Comparison of ENCODE assay signal across 8 cellular contexts in the genomic region with DNA sequence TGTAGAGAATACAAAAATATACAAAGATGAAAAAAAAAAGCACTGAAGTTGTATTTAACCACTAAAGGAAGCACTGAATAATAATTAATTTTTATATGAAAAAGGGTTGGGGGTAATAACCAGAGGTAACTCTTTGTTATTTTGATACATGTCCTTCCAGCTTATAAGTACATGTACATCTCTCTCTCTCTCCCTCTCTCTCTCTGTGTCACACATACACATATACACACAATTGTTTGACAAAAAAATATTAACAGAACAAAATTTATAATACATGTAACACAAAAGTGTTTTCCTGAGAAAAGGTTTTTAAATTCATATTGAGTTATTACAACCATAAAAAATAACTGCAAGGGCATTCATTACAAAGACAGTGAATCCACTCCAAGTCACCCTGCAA. TPM values are rescaled to one million over a fixed set of nuclear protein-coding genes. Genes with fewer than 3 reads are reported as not detected.
DNase-seq lines count a peak whose midpoint lies in the region; ATAC-seq and TF ChIP-seq lines count a peak whose summit lies in the region.

No MANE protein-coding gene starts in this region.

- no peak for DNase-seq in heart right ventricle
- no peak for DNase-seq in Right ventricle myocardium superior
- no peak for DNase-seq in activated B cell treated with CpG ODN at 0.5 μM for 24 hours
- DNase-seq in transverse colon: no peak
- no peak for DNase-seq in MCF 10A (ENCODE audit: unreplicated experiment)
- DNase-seq in head of caudate nucleus: no peak

- no peak for TF ChIP-seq EP300 in transverse colon (IDR thresholded peaks at IDR 0.05; ENCODE audit: low read depth)

- POLR2A ChIA-PET in activated B cell treated with CpG ODN at 0.5 μM for 24 hours (lab: Charles Lee) (interaction anchor here (0.8 to 12.2 kb wide), 13 partner anchors 10 to 629 kb away, joined by 3 to 301 read pairs (median 13); no protein-coding TSS in a partner anchor), MCF 10A (lab: Yijun Ruan, JAX) (interaction anchor here (0.5 kb wide), 1 partner anchor 159 kb away, joined by 3 read pairs; no protein-coding TSS in a partner anchor)

- H3K27ac Mint-ChIP-seq in activated B cell treated with CpG ODN at 0.5 μM for 24 hours (peak overlapping the region; percentile 99), MCF 10A (ENCODE audit: low read depth, unreplicated experiment) (no peak overlapping the region)

- peaks cover 78% of the 10 kb centered on the region for H3K4me1 Mint-ChIP-seq in activated B cell treated with CpG ODN at 0.5 μM for 24 hours
- peaks cover 26% of the 10 kb centered on the region for H3K4me1 Mint-ChIP-seq in MCF 10A (ENCODE audit: insufficient read depth, unreplicated experiment)

- H3K27me3 ChIP-seq in heart right ventricle (no peaks in the 10 kb centered on the region), transverse colon (no peaks in the 10 kb centered on the region)

- no peak for TF ChIP-seq POLR2A in transverse colon (IDR thresholded peaks at IDR 0.05)

- H3K27ac ChIP-seq in heart right ventricle (peak overlapping the region in 7 of 10 donors; percentile 31 to 98 (median 64)), mesodermal cell (ENCODE audit: low read depth, low read length, severe bottlenecking) (peak overlapping the region; percentile 80), transverse colon (peak overlapping the region; percentile 81 to 84 (median 83))

- no TSS peak for BruUV-seq in MCF 10A (replicated peaks; lab: Mats Ljungman, UMichigan)

- CTCF ChIA-PET in activated B cell treated with CpG ODN at 0.5 μM for 24 hours (lab: Charles Lee) (interaction anchor here (0.9 to 8.5 kb wide), 9 partner anchors 9 to 130 kb away, joined by 3 to 69 read pairs (median 5); no protein-coding TSS in a partner anchor), MCF 10A (lab: Yijun Ruan, JAX) (interaction anchor here (0.7 kb wide), 1 partner anchor 103 kb away, joined by 7 read pairs; no protein-coding TSS in a partner anchor)

- H3K36me3 ChIP-seq in heart right ventricle (peaks cover 0 to 22% (median 0%) of the 10 kb centered on the region in 9 donors), mesodermal cell (ENCODE audit: control insufficient read depth, insufficient read depth, low read length) (no peaks in the 10 kb centered on the region), transverse colon (no peaks in the 10 kb centered on the region)

- peaks cover 66% of the 10 kb centered on the region for H3K36me3 Mint-ChIP-seq in activated B cell treated with CpG ODN at 0.5 μM for 24 hours (ENCODE audit: low read depth)
- H3K36me3 Mint-ChIP-seq in MCF 10A (ENCODE audit: insufficient read depth, unreplicated experiment): no peaks in the 10 kb centered on the region

- intact Hi-C loops in heart right ventricle (cut with DNase I): loop anchor here in 1 of 10 donors (10.0 kb wide), 1 partner anchor 108 kb away; the partner anchor contains the start of gene GPR155
- intact Hi-C loops in Right ventricle myocardium superior (cut with DNase I): no loop called here
- intact Hi-C loops in activated B cell treated with CpG ODN at 0.5 μM for 24 hours (cut with micrococcal nuclease): loop anchor here (1.0 to 2.0 kb wide), 3 partner anchors 10 to 16 kb away; no protein-coding TSS in a partner anchor
- intact Hi-C loops in transverse colon (cut with DNase I; ENCODE audit: low total_unique reads): no loop called here
- intact Hi-C loops in MCF 10A (cut with micrococcal nuclease): no loop called here
- intact Hi-C loops in head of caudate nucleus (cut with DNase I): loop anchor here (10.0 kb wide), 1 partner anchor 108 kb away; the partner anchor contains the start of gene GPR155

- in situ Hi-C loops in transverse colon (cut with MboI; ENCODE audit: low pct_ligation_motif_present in 1 of 4, low pct_unique_long_range_greater_than_20kb in 1 of 4, low sequenced_read_pairs in 3 of 4): loop anchor here in 1 of 4 donors (25.0 kb wide), 1 partner anchor 94 kb away; no protein-coding TSS in a partner anchor

- ATAC-seq in heart right ventricle (no peak), Right ventricle myocardium superior (ENCODE audit: poor library complexity) (no peak), activated B cell treated with CpG ODN at 0.5 μM for 24 hours (ENCODE audit: low read depth) (no peak), GM21447 (IDR thresholded peaks at IDR 0.05; ENCODE audit: unreplicated experiment) (no peak)

- peak overlapping the region; percentile 98 for H3K4me3 Mint-ChIP-seq in activated B cell treated with CpG ODN at 0.5 μM for 24 hours
- no peak overlapping the region for H3K4me3 Mint-ChIP-seq in MCF 10A (ENCODE audit: unreplicated experiment)

- H3K9me3 ChIP-seq in heart right ventricle: no peaks in the 10 kb centered on the region
- no peaks in the 10 kb centered on the region for H3K9me3 ChIP-seq in mesodermal cell (ENCODE audit: control insufficient read depth, low read length)
- no peaks in the 10 kb centered on the region for H3K9me3 ChIP-seq in transverse colon

- H3K4me1 ChIP-seq in heart right ventricle (peaks cover 0 to 97% (median 40%) of the 10 kb centered on the region in 9 donors), mesodermal cell (ENCODE audit: control insufficient read depth, insufficient read depth, low read length, poor library complexity, severe bottlenecking) (peaks cover 26% of the 10 kb centered on the region), transverse colon (peaks cover 10 to 45% (median 15%) of the 10 kb centered on the region in 4 donors)

- H3K27me3 Mint-ChIP-seq in activated B cell treated with CpG ODN at 0.5 μM for 24 hours: no peaks in the 10 kb centered on the region
- no peaks in the 10 kb centered on the region for H3K27me3 Mint-ChIP-seq in MCF 10A (ENCODE audit: insufficient read depth, unreplicated experiment)

- H3K9me3 Mint-ChIP-seq in activated B cell treated with CpG ODN at 0.5 μM for 24 hours (no peaks in the 10 kb centered on the region), MCF 10A (ENCODE audit: unreplicated experiment) (no peaks in the 10 kb centered on the region)

- TF ChIP-seq CTCF in heart right ventricle (IDR thresholded peaks at IDR 0.05) (no peak), activated B cell treated with CpG ODN at 0.5 μM for 24 hours (IDR thresholded peaks at IDR 0.05) (no peak), transverse colon (IDR thresholded peaks at IDR 0.05) (no peak), MCF 10A (IDR thresholded peaks at IDR 0.05; ENCODE audit: unreplicated experiment) (no peak)

- H3K4me3 ChIP-seq in heart right ventricle: peak overlapping the region in 5 of 10 donors; percentile 14 to 52 (median 27)
- H3K4me3 ChIP-seq in mesodermal cell (ENCODE audit: extremely low read depth, insufficient read depth, low read length, poor library complexity, severe bottlenecking): no peak overlapping the region
- H3K4me3 ChIP-seq in transverse colon: peak overlapping the region in 1 of 4 donors; percentile 4

RNA-seq across cellular contexts. Expression of gene WIPF1, which starts 4.6 kb away (rescaled TPM):
- total RNA-seq in heart right ventricle (10 to 100 TPM; 12.4 to 48.1 (median 15.6) TPM), Right ventricle myocardium superior (16.3 TPM), activated B cell treated with CpG ODN at 0.5 μM for 24 hours (293 TPM in 2 replicates), transverse colon (10 to 100 TPM in 3 of 4 donors, 1 to 10 TPM in 1; 8.5 to 32.6 (median 16.1) TPM), MCF 10A (2022) (6.0 and 6.2 TPM in 2 replicates)
- 10 to 100 TPM in 1 of 2 donors, 1 to 10 TPM in 1; 9.1 to 16.6 TPM for polyA plus RNA-seq in heart right ventricle
- polyA plus RNA-seq in mesodermal cell (2013, experiment 1 of 2): 47.2 TPM
- 43.1 TPM for polyA plus RNA-seq in mesodermal cell (2013, experiment 2 of 2)

Comparison
In these comparisons a context has a peak if more than half of its experiments do, and no peak if none do; other contexts are left out.
1. intact Hi-C loops: an anchor here in activated B cell treated with CpG ODN at 0.5 μM for 24 hours (1.0 to 2.0 kb wide) and head of caudate nucleus (10.0 kb wide); none called in Right ventricle myocardium superior, transverse colon and MCF 10A.